11 cellular contexts compared by ENCODE assay signal in genomic region chr1:115654663-115655306, GRCh38. TPM values are rescaled to one million over a fixed set of nuclear protein-coding genes. Genes with fewer than 3 reads are reported as not detected.
DNase-seq lines count a peak whose midpoint lies in the region; ATAC-seq and TF ChIP-seq lines count a peak whose summit lies in the region.
"Had no signal": no experiment of that assay in that cellular context is flagged by ENCODE, and none has a peak within 500 bp of the region (broad histone marks: within the 10 kb centered on the region; RNA-seq: fewer than 3 reads in every experiment).

No MANE protein-coding gene starts in this region.

- H2AFZ ChIP-seq in fibroblast of lung (ENCODE audit: low read length), result no peak overlapping the region

- H3K4me3 Mint-ChIP-seq in nephron progenitor cell, result peak overlapping the region; percentile 47

- CTCF ChIA-PET in RWPE1 (lab: Yijun Ruan, JAX), result interaction anchor here (0.6 to 1.0 kb wide), 3 partner anchors 13 to 482 kb away, joined by 3 to 4 read pairs (median 3); partner anchors contain the start of gene VANGL1

- H4K20me1 ChIP-seq in fibroblast of lung (ENCODE audit: control insufficient read depth, extremely low read depth, insufficient read depth, low read length), result no peaks in the 10 kb centered on the region

- H3K79me2 ChIP-seq in fibroblast of lung (ENCODE audit: control insufficient read depth, insufficient read depth, low read length), result no peaks in the 10 kb centered on the region

- peaks cover 61% of the 10 kb centered on the region for H3K36me3 Mint-ChIP-seq in nephron progenitor cell (ENCODE audit: low read depth)

- peaks cover 32% of the 10 kb centered on the region for H3K4me1 Mint-ChIP-seq in nephron progenitor cell

- H3K9me3 Mint-ChIP-seq in nephron progenitor cell, result no peaks in the 10 kb centered on the region

- DNase-seq in RWPE1 (ENCODE audit: low spot score) (peak; percentile 61), fibroblast of lung (ENCODE audit: low read depth in 2 of 2) (peak; percentile 58 to 73), nephron progenitor cell (no peak), NCI-H2081 (lab: John Stamatoyannopoulos, UW) (no peak), NCI-H748 (lab: John Stamatoyannopoulos, UW; ENCODE audit: unreplicated experiment) (no peak), SHP77 (lab: John Stamatoyannopoulos, UW) (no peak)
- no peak for DNase-seq in activated naive CD4-positive, alpha-beta T cell treated with Interleukin-2 at 50 U/mL for 16 hours
- DNase-seq: DMS79; NCI-H2029; stimulated activated CD4-positive, alpha-beta T cell treated with anti-CD3 and anti-CD28 coated beads, Interleukin-1b, Interleukin-23, amount 100 ng/mL, for 48 hours had no signal

- no peak overlapping the region for H3K9ac ChIP-seq in fibroblast of lung (ENCODE audit: insufficient read depth, low read length)

- peak overlapping the region; percentile 92 for H3K27ac Mint-ChIP-seq in nephron progenitor cell

- POLR2A ChIA-PET in RWPE1 (lab: Yijun Ruan, JAX; ENCODE audit: low non-redundant PET), result no interaction called here

- peak overlapping the region; percentile 2 for H3K4me2 ChIP-seq in fibroblast of lung (ENCODE audit: extremely low read depth, insufficient read depth, low read length)

- H3K27ac ChIP-seq in RWPE1, result peak overlapping the region; percentile 94
- H3K27ac ChIP-seq in fibroblast of lung (ENCODE audit: insufficient read depth, low read length), result no peak overlapping the region

- peak; percentile 4 for ATAC-seq in GM18868 (IDR thresholded peaks at IDR 0.05; ENCODE audit: unreplicated experiment)

- peaks cover 6% of the 10 kb centered on the region for H3K4me1 ChIP-seq in fibroblast of lung (ENCODE audit: control insufficient read depth, extremely low read depth, insufficient read depth, low read length)

- TF ChIP-seq CTCF in RWPE1 (conservative IDR thresholded peaks at IDR 0.05; ENCODE audit: low read depth) (no peak), fibroblast of lung (conservative IDR thresholded peaks at IDR 0.05 in 1 of 2, IDR thresholded peaks at IDR 0.05 in 1 of 2; ENCODE audit: low read depth in 1 of 2, low read length in 2 of 2) (no peak), nephron progenitor cell (IDR thresholded peaks at IDR 0.05) (no peak)

- no peaks in the 10 kb centered on the region for H3K9me3 ChIP-seq in fibroblast of lung (ENCODE audit: control insufficient read depth, insufficient read depth, low read depth, low read length)

- peaks cover 3% of the 10 kb centered on the region for H3K27me3 Mint-ChIP-seq in nephron progenitor cell (ENCODE audit: low read depth, poor library complexity)

- H3K36me3 ChIP-seq in fibroblast of lung (ENCODE audit: control insufficient read depth, insufficient read depth, low read length), result peaks cover 6% of the 10 kb centered on the region

- no peak overlapping the region for H3K4me3 ChIP-seq in fibroblast of lung (replicated peaks in 1 of 4; ENCODE audit: control extremely low read depth in 1 of 4, insufficient read depth in 1 of 4, low read depth in 3 of 4, low read length in 4 of 4)

- H3K27me3 ChIP-seq in fibroblast of lung (ENCODE audit: control insufficient read depth, insufficient read depth, low read length), result no peaks in the 10 kb centered on the region

RNA-seq across cellular contexts. Expression of gene VANGL1, which starts 13.0 kb away (rescaled TPM):
- total RNA-seq in fibroblast of lung, result 5.9 and 8.1 TPM in 2 replicates
- 10.7 and 10.9 TPM in 2 replicates for polyA plus RNA-seq in fibroblast of lung
- polyA plus RNA-seq in fibroblast of lung (2012), result 10.5 and 11.2 TPM in 2 replicates
- polyA minus RNA-seq in fibroblast of lung (ENCODE audit: low replicate concordance), result 15.9 and 21.6 TPM in 2 replicates

Comparison
In these comparisons a context has a peak if more than half of its experiments do, and no peak if none do; other contexts are left out.
1. DNase-seq: peak in RWPE1 (single experiment) and fibroblast of lung (2 of 2); none in nephron progenitor cell (single experiment), activated naive CD4-positive, alpha-beta T cell treated with Interleukin-2 at 50 U/mL for 16 hours (single experiment), NCI-H2081 (0 of 2), NCI-H748 (single experiment) and SHP77 (0 of 2).